22 cellular contexts compared by ENCODE assay signal in genomic region chrX:130051176-130051845, GRCh38.
"Had no signal": no experiment of that assay in that cellular context is flagged by ENCODE, and none has a peak within 500 bp of the region (broad histone marks: within the 10 kb centered on the region; RNA-seq: fewer than 3 reads in every experiment).

No MANE protein-coding gene starts in this region.

- H3K4me2 ChIP-seq: KMS-11 had no signal

- H3K27me3 Mint-ChIP-seq: IgD-negative memory B cell had no signal

- H3K27ac ChIP-seq: HL-60, KMS-11, RWPE1 had no signal

- H3K4me3 ChIP-seq: K562 had no signal

- DNase-seq: Kasumi-1, MM.1S, NCI-H1092 treated with DMSO at 0.1 percent for 48 hours, NCI-H1436, NCI-H187, NCI-H2029, NCI-H2081 treated with DMSO at 0.1 percent for 48 hours, NCI-H2171, NCI-H226, NCI-H446, NCI-H510A, NCI-H524 treated with DMSO at 0.1 percent for 48 hours, NCI-H69, NCI-H774, PC-3, SHP77 had no signal

- H3K4me3 Mint-ChIP-seq: IgD-negative memory B cell had no signal

- H3K9ac ChIP-seq: KMS-11 had no signal

- FAIRE-seq: HTR-8/SVneo, K562 had no signal

- H3K27ac Mint-ChIP-seq: IgD-negative memory B cell had no signal
